In genomic region chr4:167775374-167775773, GRCh38 we compare ENCODE assay signal across 19 cellular contexts.
DNase-seq lines count a peak whose midpoint lies in the region; ATAC-seq and TF ChIP-seq lines count a peak whose summit lies in the region.
"Had no signal": no experiment of that assay in that cellular context is flagged by ENCODE, and none has a peak within 500 bp of the region (broad histone marks: within the 10 kb centered on the region; RNA-seq: fewer than 3 reads in every experiment).

No MANE protein-coding gene starts in this region.

- H3K4me1 ChIP-seq in RWPE2 (ENCODE audit: insufficient read depth, poor library complexity, severe bottlenecking), result no peaks in the 10 kb centered on the region
- H3K4me1 ChIP-seq: BE2C had no signal

- H3K9me3 ChIP-seq in RWPE2 (ENCODE audit: severe bottlenecking), result no peaks in the 10 kb centered on the region
- H3K9me3 ChIP-seq: BE2C, SJCRH30 had no signal

- DNase-seq in HS-5 (ENCODE audit: low read depth) (peak; percentile 79), RWPE2 (ENCODE audit: low spot score) (no peak), fibroblast of mammary gland (ENCODE audit: low read depth) (peak; percentile 77), skeletal muscle cell (ENCODE audit: low read depth) (peak; percentile 56), NCI-H2196 (lab: John Stamatoyannopoulos, UW; ENCODE audit: unreplicated experiment) (no peak), HT-29 (ENCODE audit: low spot score) (no peak), NCI-H1092 (lab: John Stamatoyannopoulos, UW) (no peak)
- DNase-seq: BE2C, H7, MM.1S, NCI-H1092 treated with DMSO at 0.1 percent for 48 hours, NCI-H1436 treated with DMSO at 0.1 percent for 48 hours, NCI-H1930, NCI-H2227 treated with DMSO at 0.1 percent for 48 hours, NCI-H510A treated with DMSO at 0.1 percent for 48 hours, NCI-H748 treated with DMSO at 0.1 percent for 48 hours, SJCRH30 had no signal

- peak; percentile 51; the same call in 2 of the 3 replicates for ATAC-seq in RWPE2 (ENCODE audit: low read depth)
- ATAC-seq: K562, Panc1 had no signal

- TF ChIP-seq CTCF in RWPE2 (IDR thresholded peaks at IDR 0.05; ENCODE audit: poor library complexity, severe bottlenecking) (no peak), fibroblast of mammary gland (conservative IDR thresholded peaks at IDR 0.05; ENCODE audit: control insufficient read depth, insufficient read depth, low read depth, low read length) (no peak)

- H3K36me3 ChIP-seq in RWPE2 (ENCODE audit: low read depth), result no peaks in the 10 kb centered on the region
- H3K36me3 ChIP-seq: BE2C, SJCRH30 had no signal

- H3K27me3 ChIP-seq in RWPE2 (ENCODE audit: insufficient read depth, poor library complexity, severe bottlenecking), result no peaks in the 10 kb centered on the region
- H3K27me3 ChIP-seq: BE2C, SJCRH30 had no signal

- H3K4me3 ChIP-seq in RWPE2 (ENCODE audit: severe bottlenecking) (no peak overlapping the region), fibroblast of mammary gland (ENCODE audit: control insufficient read depth, low read depth, low read length) (no peak overlapping the region), skeletal muscle cell (ENCODE audit: low read depth, low read length) (no peak overlapping the region)
- H3K4me3 ChIP-seq: K562, SJCRH30 had no signal

- no peak overlapping the region for H3K27ac ChIP-seq in RWPE2 (ENCODE audit: poor library complexity, severe bottlenecking)
- H3K27ac ChIP-seq: SJCRH30 had no signal

Comparison
In these comparisons a context has a peak if more than half of its experiments do, and no peak if none do; other contexts are left out.
1. DNase-seq: peak in HS-5 (single experiment), fibroblast of mammary gland (single experiment) and skeletal muscle cell (single experiment); none in RWPE2 (single experiment), NCI-H2196 (single experiment), HT-29 (single experiment) and NCI-H1092 (single experiment).